8 cellular contexts compared by ENCODE assay signal in the genomic region with DNA sequence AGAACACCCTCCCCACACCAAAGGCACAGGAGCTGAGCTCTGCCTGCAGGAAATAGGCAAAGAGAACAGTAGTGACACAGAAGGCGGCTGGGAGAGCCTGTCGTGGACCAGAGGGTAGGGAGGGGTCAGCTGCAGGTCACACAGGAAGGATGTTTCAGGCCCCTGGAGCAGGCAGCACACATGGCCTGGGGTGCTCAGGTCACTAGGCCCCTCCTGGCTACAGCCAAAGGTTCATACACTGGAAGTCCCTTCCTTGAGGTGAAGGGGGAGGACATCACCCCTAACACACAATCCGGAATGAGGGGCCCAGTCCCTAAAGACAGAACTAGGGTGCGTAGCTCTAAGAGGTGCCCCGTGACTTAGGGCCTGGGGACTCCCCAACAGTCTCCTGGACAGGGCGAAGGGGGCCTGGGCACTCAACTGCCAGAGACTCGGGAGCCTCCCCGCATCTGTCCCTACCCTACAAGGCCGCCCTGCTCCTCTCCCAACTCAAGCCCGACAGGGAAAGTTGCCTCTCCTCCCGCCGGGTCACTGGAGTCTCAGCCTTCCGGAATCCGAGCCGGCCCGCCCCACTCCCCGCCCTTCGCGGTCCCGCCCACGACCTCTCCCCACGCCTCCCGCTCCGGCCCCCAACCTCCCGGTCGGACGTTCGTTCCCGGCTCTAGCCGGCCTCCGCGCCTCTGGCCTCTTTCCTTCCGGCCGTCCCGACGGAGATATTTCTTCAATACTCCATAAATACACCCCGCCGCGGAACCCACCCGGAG. TPM values are rescaled to one million over a fixed set of nuclear protein-coding genes. Genes with fewer than 3 reads are reported as not detected.
A peak's percentile ranks its signal among the peaks of the same experiment; 100 is the strongest.
DNase-seq lines count a peak whose midpoint lies in the region; ATAC-seq and TF ChIP-seq lines count a peak whose summit lies in the region.

A gene (minus strand): TSS at position 541 of the 764 bp plus-strand sequence. CDS start 675 bp downstream, outside the sequence.

- intact Hi-C loops in MCF 10A (cut with micrococcal nuclease) = no loop called here
- intact Hi-C loops in upper lobe of right lung (cut with DNase I) = no loop called here

- no TSS peak for BruUV-seq in MCF 10A (replicated peaks; lab: Mats Ljungman, UMichigan)

- DNase-seq in T47D (ENCODE audit: low read depth in 1 of 2, low spot score in 1 of 2) = peak; percentile 23 to 65
- DNase-seq in MCF 10A (ENCODE audit: unreplicated experiment) = no peak
- DNase-seq in NOMO-1 treated with dmso at 0.1 percent for 144 hours (lab: John Stamatoyannopoulos, UW; ENCODE audit: unreplicated experiment) = peak; percentile 25
- DNase-seq in epithelial cell of esophagus (ENCODE audit: low read depth) = peak; percentile 49
- peak; percentile 86 for DNase-seq in upper lobe of right lung
- DNase-seq in NCI-H69 (lab: John Stamatoyannopoulos, UW) = no peak
- DNase-seq in RPMI8226 = no peak

- no peak for TF ChIP-seq CTCF in MCF 10A (IDR thresholded peaks at IDR 0.05; ENCODE audit: unreplicated experiment)
- no peak for TF ChIP-seq CTCF in epithelial cell of esophagus (IDR thresholded peaks at IDR 0.05; ENCODE audit: insufficient read depth, low read depth, low read length, missing control alignments)
- TF ChIP-seq CTCF in upper lobe of right lung (IDR thresholded peaks at IDR 0.05) = no peak

- H3K9me3 ChIP-seq in mesodermal cell (ENCODE audit: control insufficient read depth, low read length) (no peaks in the 10 kb centered on the region), upper lobe of right lung (no peaks in the 10 kb centered on the region)

- H3K36me3 Mint-ChIP-seq in MCF 10A (ENCODE audit: insufficient read depth, unreplicated experiment) = no peaks in the 10 kb centered on the region

- H3K4me3 Mint-ChIP-seq in MCF 10A (ENCODE audit: unreplicated experiment) = no peak within 1 kb of the TSS

- H3K4me1 ChIP-seq in mesodermal cell (ENCODE audit: control insufficient read depth, insufficient read depth, low read length, poor library complexity, severe bottlenecking) (peaks cover 12% of the 10 kb centered on the region), upper lobe of right lung (peaks cover 16% of the 10 kb centered on the region)

- H3K27me3 ChIP-seq in upper lobe of right lung = no peaks in the 10 kb centered on the region

- POLR2A ChIA-PET in MCF 10A (lab: Yijun Ruan, JAX) = no interaction called here

- no peaks in the 10 kb centered on the region for H3K9me3 Mint-ChIP-seq in MCF 10A (ENCODE audit: unreplicated experiment)

- WGBS in mesodermal cell (ENCODE audit: insufficient coverage in 2 of 2), 2 experiments = 16 to 24% methylated on average over 33 to 34 of the region's 40 CpGs

- H3K27ac ChIP-seq in mesodermal cell (ENCODE audit: low read depth, low read length, severe bottlenecking) (peak within 1 kb of the TSS; percentile 73), upper lobe of right lung (peak within 1 kb of the TSS; percentile 4)

- CTCF ChIA-PET in MCF 10A (lab: Yijun Ruan, JAX) = interaction anchor here (0.7 to 10.2 kb wide), 2 partner anchors 101 to 188 kb away, joined by 3 to 182 read pairs; no protein-coding TSS in a partner anchor

- peak; percentile 90 for ATAC-seq in upper lobe of right lung

- in situ Hi-C loops in T47D (cut with HindIII; ENCODE audit: low pct_unique_long_range_greater_than_20kb, low sequenced_read_pairs) = no loop called here

- H3K4me3 ChIP-seq in epithelial cell of esophagus (ENCODE audit: low read length) (peak within 1 kb of the TSS; percentile 41), mesodermal cell (ENCODE audit: extremely low read depth, insufficient read depth, low read length, poor library complexity, severe bottlenecking) (peak within 1 kb of the TSS; percentile 53), upper lobe of right lung (peak within 1 kb of the TSS; percentile 59)

- no peak within 1 kb of the TSS for H3K27ac Mint-ChIP-seq in MCF 10A (ENCODE audit: low read depth, unreplicated experiment)

- no peaks in the 10 kb centered on the region for H3K27me3 Mint-ChIP-seq in MCF 10A (ENCODE audit: insufficient read depth, unreplicated experiment)

- peaks cover 20% of the 10 kb centered on the region for H3K4me1 Mint-ChIP-seq in MCF 10A (ENCODE audit: insufficient read depth, unreplicated experiment)

- H3K36me3 ChIP-seq in mesodermal cell (ENCODE audit: control insufficient read depth, insufficient read depth, low read length) = peaks cover 9% of the 10 kb centered on the region
- no peaks in the 10 kb centered on the region for H3K36me3 ChIP-seq in upper lobe of right lung

RNA-seq across cellular contexts. Expression of the gene that starts here (rescaled TPM):
- total RNA-seq in MCF 10A (2022) = 1.2 and 1.6 TPM in 2 replicates
- 20.3 TPM for polyA plus RNA-seq in mesodermal cell (2013, experiment 1 of 2)
- 18.1 TPM for polyA plus RNA-seq in mesodermal cell (2013, experiment 2 of 2)
- 14.2 TPM for total RNA-seq in upper lobe of right lung

Comparison
In these comparisons a context has a peak if more than half of its experiments do, and no peak if none do; other contexts are left out.
1. DNase-seq: peak in T47D (2 of 2), NOMO-1 treated with dmso at 0.1 percent for 144 hours (single experiment), epithelial cell of esophagus (single experiment) and upper lobe of right lung (single experiment); none in MCF 10A (single experiment), NCI-H69 (single experiment) and RPMI8226 (single experiment).
2. Peak in every context shown above with its lines, with median percentiles within 50 percentile points of each other: H3K4me3 ChIP-seq.